ENCODE assay signal across 8 cellular contexts in the genomic region with DNA sequence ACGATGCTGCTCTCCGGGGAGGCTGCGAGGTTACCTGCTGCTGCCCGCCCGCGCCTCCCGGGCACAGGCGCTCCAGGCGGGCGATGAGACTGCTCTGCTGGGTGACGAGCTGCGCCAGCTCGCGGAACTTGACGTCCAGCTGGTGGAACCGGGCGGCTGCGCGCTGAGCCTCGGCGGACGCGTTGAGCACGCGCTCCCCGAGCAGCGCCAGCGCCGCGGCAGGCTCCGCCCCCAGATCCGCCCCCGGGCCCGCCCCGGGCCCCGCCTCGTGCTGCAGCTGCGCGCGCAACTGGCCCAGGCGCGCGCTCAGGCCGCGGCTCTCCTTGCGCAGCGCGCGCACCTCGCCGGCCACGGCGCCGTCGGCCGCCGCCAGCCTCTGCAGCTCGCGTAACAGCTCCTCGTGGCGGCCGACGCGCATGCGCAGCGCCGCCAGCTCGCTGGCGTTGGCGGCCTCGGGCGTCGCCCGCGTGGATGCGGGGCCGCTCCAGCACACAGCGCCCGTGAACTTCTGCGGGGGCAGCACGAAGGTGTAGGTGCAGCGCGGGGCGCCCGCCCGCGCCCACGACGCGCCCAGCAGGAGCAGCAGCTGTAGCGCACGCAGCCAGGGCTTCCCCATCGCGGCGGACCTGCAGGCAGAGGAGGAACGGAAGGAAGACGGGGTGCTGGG. TPM values are rescaled to one million over a fixed set of nuclear protein-coding genes. Genes with fewer than 3 reads are reported as not detected.
DNase-seq lines count a peak whose midpoint lies in the region; ATAC-seq and TF ChIP-seq lines count a peak whose summit lies in the region.

No MANE protein-coding gene starts in this region.

- ATAC-seq in GM19397 (IDR thresholded peaks at IDR 0.05; ENCODE audit: unreplicated experiment) (peak; percentile 81), HG03558 (IDR thresholded peaks at IDR 0.05; ENCODE audit: extremely low read depth, unreplicated experiment) (peak; percentile 51)
- peak; percentile 95 for ATAC-seq in activated CD8-positive, alpha-beta T cell treated with anti-CD3 and anti-CD28 coated beads for 36 hours

- H3K79me2 ChIP-seq in mesendoderm (ENCODE audit: control insufficient read depth, insufficient read depth, low read length): no peaks in the 10 kb centered on the region

- H3K27ac Mint-ChIP-seq in CD14-positive monocyte: peak overlapping the region in 2 of 7 donors; percentile 43 to 68
- peak overlapping the region; percentile 81 for H3K27ac Mint-ChIP-seq in activated CD8-positive, alpha-beta T cell treated with anti-CD3 and anti-CD28 coated beads for 36 hours

- no peaks in the 10 kb centered on the region for H3K27me3 ChIP-seq in effector memory CD4-positive, alpha-beta T cell (replicated peaks; ENCODE audit: control insufficient read depth, insufficient read depth, low read length, poor library complexity, severe bottlenecking)
- peaks cover 2% of the 10 kb centered on the region for H3K27me3 ChIP-seq in mesendoderm (ENCODE audit: insufficient read depth, low read length, poor library complexity)

- DNase-seq in CD14-positive monocyte (ENCODE audit: low spot score) (peak; percentile 87), NCI-H748 treated with DMSO at 0.1 percent for 48 hours (lab: John Stamatoyannopoulos, UW) (peak; percentile 37), mesendoderm (peak; percentile 93)
- DNase-seq in activated CD8-positive, alpha-beta T cell treated with anti-CD3 and anti-CD28 coated beads for 36 hours: peak; percentile 88
- peak; percentile 80 to 87 (median 86) for DNase-seq in effector memory CD4-positive, alpha-beta T cell
- peak; percentile 86 for DNase-seq in stimulated activated CD8-positive, alpha-beta memory T cell treated with anti-CD3 and anti-CD28 coated beads, Interleukin-12 subunit alpha, Interleukin-12 subunit beta, amount 100 ng/mL, for 4 hours (ENCODE audit: low read depth)

- no peak overlapping the region for H2BK5ac ChIP-seq in mesendoderm (ENCODE audit: low read length)

- no CpG with 5 or more reads among the region's 97 CpGs for WGBS in mesendoderm (ENCODE audit: extremely low coverage, insufficient coverage, low lambda C conversion rate)

- peak overlapping the region; percentile 79 for H3K4me2 ChIP-seq in mesendoderm (ENCODE audit: low read length)

- CTCF ChIA-PET in activated CD8-positive, alpha-beta T cell treated with anti-CD3 and anti-CD28 coated beads for 36 hours (lab: Charles Lee): interaction anchor here (1.2 to 10.2 kb wide), 5 partner anchors 12 to 115 kb away, joined by 3 to 128 read pairs (median 12); partner anchors contain the start of genes EIF3G, P2RY11 and PPAN

- H3K9ac ChIP-seq in mesendoderm (ENCODE audit: low read length): peak overlapping the region; percentile 84

- peak overlapping the region; percentile 84 for H4K8ac ChIP-seq in mesendoderm (ENCODE audit: low read depth, low read length)

- H3K4me1 Mint-ChIP-seq in CD14-positive monocyte: peaks cover 12% of the 10 kb centered on the region
- peaks cover 20% of the 10 kb centered on the region for H3K4me1 Mint-ChIP-seq in activated CD8-positive, alpha-beta T cell treated with anti-CD3 and anti-CD28 coated beads for 36 hours (ENCODE audit: low read depth)

- H3K36me3 ChIP-seq in effector memory CD4-positive, alpha-beta T cell (ENCODE audit: control insufficient read depth, insufficient read depth, low read length): peaks cover 21% of the 10 kb centered on the region
- no peaks in the 10 kb centered on the region for H3K36me3 ChIP-seq in mesendoderm (ENCODE audit: control insufficient read depth, insufficient read depth, low read length)

- peaks cover 7% of the 10 kb centered on the region for H3K4me1 ChIP-seq in effector memory CD4-positive, alpha-beta T cell (ENCODE audit: control insufficient read depth, insufficient read depth, low read length, poor library complexity, severe bottlenecking)
- no peaks in the 10 kb centered on the region for H3K4me1 ChIP-seq in mesendoderm (ENCODE audit: control insufficient read depth, low read depth, low read length)

- H3K4ac ChIP-seq in mesendoderm (ENCODE audit: low read depth, low read length): peak overlapping the region; percentile 40

- TF ChIP-seq CTCF in CD14-positive monocyte (IDR thresholded peaks at IDR 0.05): no peak
- no peak for TF ChIP-seq CTCF in activated CD8-positive, alpha-beta T cell treated with anti-CD3 and anti-CD28 coated beads for 36 hours (IDR thresholded peaks at IDR 0.05)

- H3K79me1 ChIP-seq in mesendoderm (ENCODE audit: low read length): no peaks in the 10 kb centered on the region

- peaks cover 0 to 7% (median 0%) of the 10 kb centered on the region in 7 donors for H3K9me3 Mint-ChIP-seq in CD14-positive monocyte
- no peaks in the 10 kb centered on the region for H3K9me3 Mint-ChIP-seq in activated CD8-positive, alpha-beta T cell treated with anti-CD3 and anti-CD28 coated beads for 36 hours

- H3K4me3 ChIP-seq in effector memory CD4-positive, alpha-beta T cell (ENCODE audit: insufficient read depth, low read depth, low read length, poor library complexity, severe bottlenecking): peak overlapping the region; percentile 16
- no peak overlapping the region for H3K4me3 ChIP-seq in mesendoderm (ENCODE audit: low read length)

- H3K36me3 Mint-ChIP-seq in CD14-positive monocyte: peaks cover 20 to 27% of the 10 kb centered on the region in 2 donors
- peaks cover 41% of the 10 kb centered on the region for H3K36me3 Mint-ChIP-seq in activated CD8-positive, alpha-beta T cell treated with anti-CD3 and anti-CD28 coated beads for 36 hours (ENCODE audit: low read depth)

- no peak overlapping the region for H3K23ac ChIP-seq in mesendoderm (ENCODE audit: low read length)

- H2BK120ac ChIP-seq in mesendoderm (ENCODE audit: low read depth, low read length): no peak overlapping the region

- peak overlapping the region; percentile 94 for H3K56ac ChIP-seq in mesendoderm (ENCODE audit: low read length)

- no peak overlapping the region for H2BK15ac ChIP-seq in mesendoderm (replicated peaks; ENCODE audit: low read depth)

- H3K4me3 Mint-ChIP-seq in CD14-positive monocyte: peak overlapping the region; percentile 59 to 64
- peak overlapping the region; percentile 60 for H3K4me3 Mint-ChIP-seq in activated CD8-positive, alpha-beta T cell treated with anti-CD3 and anti-CD28 coated beads for 36 hours

- peak overlapping the region; percentile 47 for H3K27ac ChIP-seq in effector memory CD4-positive, alpha-beta T cell (ENCODE audit: insufficient read depth, low read length, poor library complexity, severe bottlenecking)
- H3K27ac ChIP-seq in mesendoderm (ENCODE audit: low read depth, low read length): no peak overlapping the region

- no peak overlapping the region for H4K5ac ChIP-seq in mesendoderm (ENCODE audit: low read length)

- H3K18ac ChIP-seq in mesendoderm (ENCODE audit: low read length): no peak overlapping the region

- no peak overlapping the region for H2AK5ac ChIP-seq in mesendoderm (ENCODE audit: low read length)

- peaks cover 1% of the 10 kb centered on the region in 3 donors for H3K27me3 Mint-ChIP-seq in CD14-positive monocyte (ENCODE audit: low read depth in 3 of 3)
- no peaks in the 10 kb centered on the region for H3K27me3 Mint-ChIP-seq in activated CD8-positive, alpha-beta T cell treated with anti-CD3 and anti-CD28 coated beads for 36 hours

- POLR2A ChIA-PET in activated CD8-positive, alpha-beta T cell treated with anti-CD3 and anti-CD28 coated beads for 36 hours (lab: Charles Lee): interaction anchor here (1.1 to 27.0 kb wide), 5 partner anchors 18 to 169 kb away, joined by 3 to 521 read pairs (median 3); partner anchors contain the start of genes DNMT1, EIF3G, P2RY11 and PPAN

- no peaks in the 10 kb centered on the region for H3K9me3 ChIP-seq in effector memory CD4-positive, alpha-beta T cell (ENCODE audit: control insufficient read depth, low read length)

- intact Hi-C loops in CD14-positive monocyte (cut with micrococcal nuclease): loop anchor here (5.0 to 10.0 kb wide), 2 partner anchors 156 to 651 kb away; partner anchors contain the start of gene MRPL4 (in 2 of the 2)
- intact Hi-C loops in activated CD8-positive, alpha-beta T cell treated with anti-CD3 and anti-CD28 coated beads for 36 hours (cut with micrococcal nuclease): no loop called here

RNA-seq across cellular contexts. Expression of gene ANGPTL6, which starts 6.4 kb away (rescaled TPM):
- polyA plus RNA-seq in CD14-positive monocyte: not detected
- total RNA-seq in activated CD8-positive, alpha-beta T cell treated with anti-CD3 and anti-CD28 coated beads for 36 hours: 10 to 100 TPM; 11.8 to 12.0 TPM
- polyA plus RNA-seq in mesendoderm (2013, experiment 1 of 2): 0.03 TPM
- 0.07 TPM for polyA plus RNA-seq in mesendoderm (2013, experiment 2 of 2)

RNA-seq across cellular contexts. Expression of gene SHFL, which starts 10.0 kb away (rescaled TPM):
- polyA plus RNA-seq in CD14-positive monocyte: 10 to 100 TPM; 12.6 to 17.6 TPM
- total RNA-seq in activated CD8-positive, alpha-beta T cell treated with anti-CD3 and anti-CD28 coated beads for 36 hours: 10 to 100 TPM; 45.6 to 49.5 TPM
- 4.3 TPM for polyA plus RNA-seq in mesendoderm (2013, experiment 1 of 2)
- polyA plus RNA-seq in mesendoderm (2013, experiment 2 of 2): 4.2 TPM

RNA-seq across cellular contexts. Expression of gene PPAN, which starts 10.1 kb away (rescaled TPM):
- polyA plus RNA-seq in CD14-positive monocyte: 1 to 10 TPM; 7.2 to 7.6 TPM
- 100 to 1,000 TPM; 165 to 171 TPM for total RNA-seq in activated CD8-positive, alpha-beta T cell treated with anti-CD3 and anti-CD28 coated beads for 36 hours
- 59.7 TPM for polyA plus RNA-seq in mesendoderm (2013, experiment 1 of 2)
- 60.8 TPM for polyA plus RNA-seq in mesendoderm (2013, experiment 2 of 2)

RNA-seq across cellular contexts. Expression of gene P2RY11, which starts 15.4 kb away (rescaled TPM):
- polyA plus RNA-seq in CD14-positive monocyte: under 1 TPM; 0.50 to 0.69 TPM
- total RNA-seq in activated CD8-positive, alpha-beta T cell treated with anti-CD3 and anti-CD28 coated beads for 36 hours: 10 to 100 TPM; 59.0 to 62.1 TPM
- 11.5 TPM for polyA plus RNA-seq in mesendoderm (2013, experiment 1 of 2)
- polyA plus RNA-seq in mesendoderm (2013, experiment 2 of 2): 11.9 TPM

RNA-seq across cellular contexts. Expression of gene EIF3G, which starts 23.6 kb away (rescaled TPM):
- 100 to 1,000 TPM; 148 to 166 TPM for polyA plus RNA-seq in CD14-positive monocyte
- total RNA-seq in activated CD8-positive, alpha-beta T cell treated with anti-CD3 and anti-CD28 coated beads for 36 hours: 100 to 1,000 TPM; 275 to 286 TPM
- 193 TPM for polyA plus RNA-seq in mesendoderm (2013, experiment 1 of 2)
- 197 TPM for polyA plus RNA-seq in mesendoderm (2013, experiment 2 of 2)

Comparison
In these comparisons a context has a peak if more than half of its experiments do, and no peak if none do; other contexts are left out.
1. DNase-seq: peak in every context shown above with its lines; median percentile 93 in mesendoderm; 88 in activated CD8-positive, alpha-beta T cell treated with anti-CD3 and anti-CD28 coated beads for 36 hours; 87 in CD14-positive monocyte; 86 in effector memory CD4-positive, alpha-beta T cell; 86 in stimulated activated CD8-positive, alpha-beta memory T cell treated with anti-CD3 and anti-CD28 coated beads, Interleukin-12 subunit alpha, Interleukin-12 subunit beta, amount 100 ng/mL, for 4 hours; 37 in NCI-H748 treated with DMSO at 0.1 percent for 48 hours.